ENCODE assay signal across 17 cellular contexts in genomic region chr1:246199086-246199485, GRCh38.
A peak's percentile ranks its signal among the peaks of the same experiment; 100 is the strongest.
DNase-seq lines count a peak whose midpoint lies in the region; ATAC-seq lines count a peak whose summit lies in the region.
"Had no signal": no experiment of that assay in that cellular context is flagged by ENCODE, and none has a peak within 500 bp of the region (broad histone marks: within the 10 kb centered on the region; RNA-seq: fewer than 3 reads in every experiment).

No MANE protein-coding gene starts in this region.

- H3K4me1 Mint-ChIP-seq in activated CD4-positive, alpha-beta T cell treated with anti-CD3 and anti-CD28 coated beads, Interleukin-2, amount 10 ng/mL, durations not matched to agents 24 days and 14 days: no peaks in the 10 kb centered on the region
- H3K4me1 Mint-ChIP-seq: CD4-positive, alpha-beta memory T cell; stimulated activated memory B cell treated with anti-CD40 and anti-IgM and Interleukin-4, amounts not matched to agents 10 μg/mL and 1 μg/mL and 100 μg/mL, for 72 hours had no signal

- H3K4me3 ChIP-seq in skeletal muscle cell (ENCODE audit: low read depth, low read length): no peak overlapping the region
- H3K4me3 ChIP-seq: lower lobe of right lung, sigmoid colon had no signal

- no peaks in the 10 kb centered on the region for H3K9me3 Mint-ChIP-seq in activated CD4-positive, alpha-beta T cell treated with anti-CD3 and anti-CD28 coated beads, Interleukin-2, amount 10 ng/mL, durations not matched to agents 24 days and 14 days
- H3K9me3 Mint-ChIP-seq: CD4-positive, alpha-beta memory T cell; stimulated activated memory B cell treated with anti-CD40 and anti-IgM and Interleukin-4, amounts not matched to agents 10 μg/mL and 1 μg/mL and 100 μg/mL, for 72 hours had no signal

- DNase-seq in NCI-H1092 treated with DMSO at 0.1 percent for 48 hours (lab: John Stamatoyannopoulos, UW) (peak; percentile 23), NCI-H1092 (lab: John Stamatoyannopoulos, UW) (no peak), NCI-H2107 treated with DMSO at 0.1 percent for 48 hours (lab: John Stamatoyannopoulos, UW; ENCODE audit: unreplicated experiment) (peak; percentile 99), cerebellum (ENCODE audit: low spot score) (peak; percentile 12), skeletal muscle cell (ENCODE audit: low read depth) (peak; percentile 9)
- no peak for DNase-seq in activated CD4-positive, alpha-beta T cell treated with anti-CD3 and anti-CD28 coated beads, Interleukin-2, amount 10 ng/mL, durations not matched to agents 24 days and 14 days
- DNase-seq: activated gamma-delta T cell; CD4-positive, alpha-beta memory T cell; dorsolateral prefrontal cortex; GDM1; lower lobe of right lung; NCI-H1105 treated with DMSO at 0.1 percent for 48 hours; sigmoid colon had no signal

- H3K36me3 Mint-ChIP-seq in activated CD4-positive, alpha-beta T cell treated with anti-CD3 and anti-CD28 coated beads, Interleukin-2, amount 10 ng/mL, durations not matched to agents 24 days and 14 days (ENCODE audit: low read depth): no peaks in the 10 kb centered on the region

- H3K27ac Mint-ChIP-seq in activated CD4-positive, alpha-beta T cell treated with anti-CD3 and anti-CD28 coated beads, Interleukin-2, amount 10 ng/mL, durations not matched to agents 24 days and 14 days: no peak overlapping the region
- H3K27ac Mint-ChIP-seq: CD4-positive, alpha-beta memory T cell; stimulated activated memory B cell treated with anti-CD40 and anti-IgM and Interleukin-4, amounts not matched to agents 10 μg/mL and 1 μg/mL and 100 μg/mL, for 72 hours had no signal

- H3K27me3 Mint-ChIP-seq in activated CD4-positive, alpha-beta T cell treated with anti-CD3 and anti-CD28 coated beads, Interleukin-2, amount 10 ng/mL, durations not matched to agents 24 days and 14 days: no peaks in the 10 kb centered on the region
- H3K27me3 Mint-ChIP-seq: CD4-positive, alpha-beta memory T cell; stimulated activated memory B cell treated with anti-CD40 and anti-IgM and Interleukin-4, amounts not matched to agents 10 μg/mL and 1 μg/mL and 100 μg/mL, for 72 hours had no signal

- intact Hi-C loops in activated CD4-positive, alpha-beta T cell treated with anti-CD3 and anti-CD28 coated beads, Interleukin-2, amount 10 ng/mL, durations not matched to agents 24 days and 14 days (cut with micrococcal nuclease): no loop called here

- ATAC-seq in HG03439 (IDR thresholded peaks at IDR 0.05; ENCODE audit: unreplicated experiment) (no peak), HG03378 (IDR thresholded peaks at IDR 0.05; ENCODE audit: unreplicated experiment) (no peak)
- ATAC-seq: lower lobe of right lung; SK-N-SH treated with all-trans-retinoic acid at 6 μM for 48 hours; stimulated activated memory B cell treated with anti-CD40 and anti-IgM and Interleukin-4, amounts not matched to agents 10 μg/mL and 1 μg/mL and 100 μg/mL, for 72 hours had no signal

- H3K4me3 Mint-ChIP-seq in activated CD4-positive, alpha-beta T cell treated with anti-CD3 and anti-CD28 coated beads, Interleukin-2, amount 10 ng/mL, durations not matched to agents 24 days and 14 days: no peak overlapping the region
- H3K4me3 Mint-ChIP-seq: CD4-positive, alpha-beta memory T cell; stimulated activated memory B cell treated with anti-CD40 and anti-IgM and Interleukin-4, amounts not matched to agents 10 μg/mL and 1 μg/mL and 100 μg/mL, for 72 hours had no signal

Comparison
In these comparisons a context has a peak if more than half of its experiments do, and no peak if none do; other contexts are left out.
1. DNase-seq: peak in NCI-H1092 treated with DMSO at 0.1 percent for 48 hours (single experiment), NCI-H2107 treated with DMSO at 0.1 percent for 48 hours (single experiment), cerebellum (single experiment) and skeletal muscle cell (single experiment); none in NCI-H1092 (single experiment) and activated CD4-positive, alpha-beta T cell treated with anti-CD3 and anti-CD28 coated beads, Interleukin-2, amount 10 ng/mL, durations not matched to agents 24 days and 14 days (single experiment).